ENCODE assay signal across 8 cellular contexts in the genomic region with DNA sequence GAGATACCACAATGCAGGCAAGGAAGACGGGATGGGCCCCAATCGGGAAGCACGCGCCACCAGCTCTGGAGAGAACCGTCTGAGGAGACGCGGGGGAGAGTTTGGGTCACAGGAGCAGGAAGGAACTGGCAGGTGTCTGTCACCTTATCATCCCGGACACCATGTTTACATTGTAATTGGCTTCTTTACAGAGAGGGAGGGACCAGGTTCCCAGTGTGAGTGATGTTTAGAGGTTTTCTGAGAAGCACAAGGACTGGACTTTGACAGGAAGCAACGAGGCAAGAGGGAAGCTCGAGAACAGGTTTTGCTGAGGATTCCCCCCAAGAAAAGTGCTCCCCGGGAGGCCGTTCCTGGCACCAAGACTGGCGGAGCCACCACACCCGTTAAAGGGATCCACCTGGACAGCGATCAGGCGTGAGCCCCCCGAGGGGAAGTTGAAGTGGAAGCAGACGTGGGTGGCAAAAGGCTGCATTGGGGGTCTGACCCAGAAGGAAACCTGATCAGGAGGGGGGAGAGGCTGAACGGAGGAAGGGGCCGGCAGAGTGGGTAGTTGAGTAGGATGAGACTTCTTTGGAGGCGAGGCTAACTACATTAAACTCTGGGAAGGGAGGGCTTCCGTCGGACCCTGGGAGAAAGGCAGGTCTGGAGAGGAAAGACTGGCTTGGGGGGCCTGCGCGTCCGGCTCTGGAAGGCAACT. TPM values are rescaled to one million over a fixed set of nuclear protein-coding genes. Genes with fewer than 3 reads are reported as not detected.
DNase-seq lines count a peak whose midpoint lies in the region; ATAC-seq and TF ChIP-seq lines count a peak whose summit lies in the region.

No MANE protein-coding gene starts in this region.

- H3K9me3 ChIP-seq in esophagus squamous epithelium (no peaks in the 10 kb centered on the region), muscle layer of duodenum (ENCODE audit: control insufficient read depth in 1 of 2, low read length in 2 of 2) (no peaks in the 10 kb centered on the region), transverse colon (no peaks in the 10 kb centered on the region)

- peak overlapping the region; percentile 92 to 98 (median 96) for H3K27ac ChIP-seq in esophagus squamous epithelium
- peak overlapping the region; percentile 97 for H3K27ac ChIP-seq in muscle layer of duodenum (ENCODE audit: low read length)
- H3K27ac ChIP-seq in transverse colon: peak overlapping the region; percentile 90 to 98 (median 96)

- TF ChIP-seq POLR2A in esophagus squamous epithelium (IDR thresholded peaks at IDR 0.05): peak in 1 of 4 donors; percentile 40
- TF ChIP-seq POLR2A in transverse colon (IDR thresholded peaks at IDR 0.05): peak; percentile 86

- DNase-seq in NCI-H82 (lab: John Stamatoyannopoulos, UW): peak; percentile 68
- no peak for DNase-seq in NCI-H82 treated with DMSO at 0.1 percent for 48 hours (lab: John Stamatoyannopoulos, UW; ENCODE audit: unreplicated experiment)
- DNase-seq in NCI-H510A treated with DMSO at 0.1 percent for 48 hours (lab: John Stamatoyannopoulos, UW): peak; percentile 66
- DNase-seq in activated CD8-positive, alpha-beta memory T cell treated with anti-CD3 and anti-CD28 coated beads, Interleukin-2, amount 50 U/mL, for 4 hours: peak; percentile 28
- DNase-seq in esophagus squamous epithelium (lab: John Stamatoyannopoulos, UW): no peak
- DNase-seq in transverse colon: peak; percentile 74

- peak overlapping the region; percentile 64 to 93 (median 82) for H3K4me3 ChIP-seq in esophagus squamous epithelium
- peak overlapping the region; percentile 82 to 96 for H3K4me3 ChIP-seq in muscle layer of duodenum (ENCODE audit: low read depth in 1 of 2, low read length in 2 of 2)
- H3K4me3 ChIP-seq in transverse colon: peak overlapping the region; percentile 64 to 90 (median 78)

- no peaks in the 10 kb centered on the region for H3K27me3 ChIP-seq in esophagus squamous epithelium
- no peaks in the 10 kb centered on the region for H3K27me3 ChIP-seq in muscle layer of duodenum (ENCODE audit: low read depth, low read length)
- H3K27me3 ChIP-seq in transverse colon: no peaks in the 10 kb centered on the region

- peaks cover 0 to 62% (median 28%) of the 10 kb centered on the region in 3 donors for H3K4me1 ChIP-seq in esophagus squamous epithelium
- peaks cover 12 to 23% of the 10 kb centered on the region in 2 donors for H3K4me1 ChIP-seq in muscle layer of duodenum (ENCODE audit: control insufficient read depth in 1 of 2, insufficient read depth in 2 of 2, low read length in 2 of 2)
- peaks cover 6 to 64% (median 43%) of the 10 kb centered on the region in 4 donors for H3K4me1 ChIP-seq in transverse colon

- no peaks in the 10 kb centered on the region for H3K36me3 ChIP-seq in esophagus squamous epithelium
- no peaks in the 10 kb centered on the region for H3K36me3 ChIP-seq in muscle layer of duodenum (ENCODE audit: control insufficient read depth in 1 of 2, insufficient read depth in 2 of 2, low read length in 2 of 2)
- H3K36me3 ChIP-seq in transverse colon: no peaks in the 10 kb centered on the region

- WGBS in esophagus squamous epithelium, 2 donors: 0 to 1% methylated on average over 19 to 26 of the region's 26 CpGs
- 0% methylated on average over 26 of the region's 26 CpGs; no CpG with 5 or more reads in 1 of the 2 donors for WGBS in transverse colon (ENCODE audit: low coverage in 1 of 2), 2 donors

- TF ChIP-seq EP300 in transverse colon (IDR thresholded peaks at IDR 0.05; ENCODE audit: low read depth): no peak

- in situ Hi-C loops in transverse colon (cut with MboI; ENCODE audit: low pct_ligation_motif_present in 1 of 4, low pct_unique_long_range_greater_than_20kb in 1 of 4, low sequenced_read_pairs in 3 of 4): no loop called here

- TF ChIP-seq CTCF in esophagus squamous epithelium (IDR thresholded peaks at IDR 0.05) (no peak), transverse colon (IDR thresholded peaks at IDR 0.05) (peak in 1 of 5 experiments; percentile 9)

- intact Hi-C loops in esophagus squamous epithelium (cut with DNase I) (no loop called here), transverse colon (cut with DNase I; ENCODE audit: low total_unique reads) (no loop called here)

- ATAC-seq in HG02798 (IDR thresholded peaks at IDR 0.05; ENCODE audit: poor library complexity, unreplicated experiment): peak; percentile 24

RNA-seq across cellular contexts. Expression of gene EPS15, which starts 0.9 kb away (rescaled TPM):
- total RNA-seq in esophagus squamous epithelium: 10 to 100 TPM; 24.8 to 86.8 (median 46.8) TPM
- total RNA-seq in transverse colon: 10 to 100 TPM; 43.8 to 74.0 (median 59.9) TPM

Comparison
In these comparisons a context has a peak if more than half of its experiments do, and no peak if none do; other contexts are left out.
1. DNase-seq: peak in NCI-H82 (single experiment), NCI-H510A treated with DMSO at 0.1 percent for 48 hours (single experiment), activated CD8-positive, alpha-beta memory T cell treated with anti-CD3 and anti-CD28 coated beads, Interleukin-2, amount 50 U/mL, for 4 hours (single experiment) and transverse colon (single experiment); none in NCI-H82 treated with DMSO at 0.1 percent for 48 hours (single experiment) and esophagus squamous epithelium (single experiment).
2. Peak in every context shown above with its lines, with median percentiles within 50 percentile points of each other: H3K27ac ChIP-seq and H3K4me3 ChIP-seq.